Comparison of ENCODE assay signal across 24 cellular contexts in genomic region chr10:22719406-22720042, GRCh38. TPM values are rescaled to one million over a fixed set of nuclear protein-coding genes. Genes with fewer than 3 reads are reported as not detected.
DNase-seq lines count a peak whose midpoint lies in the region; ATAC-seq, FAIRE-seq and TF ChIP-seq lines count a peak whose summit lies in the region.
"Had no signal": no experiment of that assay in that cellular context is flagged by ENCODE, and none has a peak within 500 bp of the region (broad histone marks: within the 10 kb centered on the region; RNA-seq: fewer than 3 reads in every experiment).

No MANE protein-coding gene starts in this region.

- no peaks in the 10 kb centered on the region for H4K20me1 ChIP-seq in H1 (replicated peaks in 1 of 2; ENCODE audit: control insufficient read depth in 1 of 2, insufficient read depth in 2 of 2, low read length in 2 of 2)

- no peak overlapping the region for H4K91ac ChIP-seq in H1 (replicated peaks; ENCODE audit: insufficient read length, low read length)

- H3K27ac ChIP-seq in H1 (ENCODE audit: low read depth, low read length) = no peak overlapping the region
- H3K27ac ChIP-seq: 22Rv1 had no signal

- peaks cover 0 to 3% (median 0%) of the 10 kb centered on the region in 4 experiments; a peak in 2 of 7 replicates for H3K4me1 ChIP-seq in H1 (replicated peaks in 1 of 4; ENCODE audit: control insufficient read depth in 3 of 4, insufficient read depth in 4 of 4, low read length in 3 of 4)
- H3K4me1 ChIP-seq: BE2C had no signal

- no peak overlapping the region for H2BK5ac ChIP-seq in H1 (ENCODE audit: low read depth, low read length)

- TF ChIP-seq POLR2A in H1 (IDR thresholded peaks at IDR 0.05; ENCODE audit: control extremely low read depth in 1 of 2, low read depth in 2 of 2, low read length in 2 of 2) = no peak

- H4K8ac ChIP-seq in H1 (ENCODE audit: extremely low read depth, insufficient read depth, low read length) = no peak overlapping the region

- H2AFZ ChIP-seq in H1 (ENCODE audit: low read length) = peak overlapping the region; percentile 39; the same call in 1 of the 2 replicates

- H2BK20ac ChIP-seq in H1 (ENCODE audit: low read length) = no peak overlapping the region

- no peak overlapping the region for H2AK5ac ChIP-seq in H1 (ENCODE audit: low read depth, low read length)

- no peaks in the 10 kb centered on the region for H3K79me2 ChIP-seq in H1 (ENCODE audit: control insufficient read depth in 1 of 2, insufficient read depth in 2 of 2, low read length in 2 of 2)

- H2BK15ac ChIP-seq in H1 (ENCODE audit: low read length) = no peak overlapping the region; the same call in 1 of the 2 replicates

- peaks cover 32% of the 10 kb centered on the region for H3K4me1 Mint-ChIP-seq in activated naive CD8-positive, alpha-beta T cell treated with anti-CD3 and anti-CD28 coated beads, Interleukin-2, amount 50 U/mL, for 24 hours
- H3K4me1 Mint-ChIP-seq in activated naive CD8-positive, alpha-beta T cell treated with anti-CD3 and anti-CD28 coated beads for 36 hours = peaks cover 32% of the 10 kb centered on the region

- no peak overlapping the region for H3K18ac ChIP-seq in H1 (ENCODE audit: extremely low read depth, low read length)

- no peak for TF ChIP-seq RAD21 in H1 (IDR thresholded peaks at IDR 0.05 in 1 of 2, conservative IDR thresholded peaks at IDR 0.05 in 1 of 2; ENCODE audit: low read depth in 2 of 2, low read length in 2 of 2)

- FAIRE-seq in H1 (lab: Jason Lieb, UNC) = no peak
- FAIRE-seq: GM12892 had no signal

- no peaks in the 10 kb centered on the region for H3K36me3 ChIP-seq in H1 (ENCODE audit: control insufficient read depth in 2 of 4, insufficient read depth in 4 of 4, low read length in 3 of 4)
- H3K36me3 ChIP-seq: BE2C had no signal

- WGBS in H1 (ENCODE audit: extremely low coverage in 1 of 2, insufficient coverage in 1 of 2, insufficient read length in 1 of 2, insufficient replicate concordance in 2 of 2, low coverage in 1 of 2, low lambda C conversion rate in 2 of 2, missing lambda C conversion rate in 1 of 2), 2 experiments = 82% methylated on average over 3 of the region's 3 CpGs; no CpG with 5 or more reads in 1 of the 2 experiments

- no peak overlapping the region for H2BK12ac ChIP-seq in H1 (ENCODE audit: low read depth, low read length)

- CTCF ChIA-PET in H1 (lab: Charles Lee; ENCODE audit: partially characterized antibody) = interaction anchor here (1.2 to 1.6 kb wide), 2 partner anchors 10 to 89 kb away, joined by 3 to 5 read pairs; no protein-coding TSS in a partner anchor

- H3K27ac Mint-ChIP-seq in activated naive CD8-positive, alpha-beta T cell treated with anti-CD3 and anti-CD28 coated beads, Interleukin-2, amount 50 U/mL, for 24 hours = peak overlapping the region; percentile 39
- no peak overlapping the region for H3K27ac Mint-ChIP-seq in activated naive CD8-positive, alpha-beta T cell treated with anti-CD3 and anti-CD28 coated beads for 36 hours
- H3K27ac Mint-ChIP-seq: CD14-positive monocyte had no signal

- H3K56ac ChIP-seq in H1 (replicated peaks; ENCODE audit: insufficient read length, low read depth, low read length) = no peak overlapping the region

- no peaks in the 10 kb centered on the region for H3K9me3 ChIP-seq in H1 (ENCODE audit: insufficient read depth in 2 of 2, low read depth in 1 of 2, low read length in 1 of 2)
- H3K9me3 ChIP-seq: BE2C had no signal

- no peak overlapping the region for H3K4me3 ChIP-seq in H1 (ENCODE audit: extremely low read depth in 1 of 4, insufficient read depth in 2 of 4, low read depth in 3 of 4, low read length in 4 of 4)

- H4K5ac ChIP-seq in H1 (ENCODE audit: insufficient read length, low read depth, low read length) = no peak overlapping the region

- peaks cover 0 to 9% (median 7%) of the 10 kb centered on the region in 4 experiments; a peak in 5 of 7 replicates for H3K27me3 ChIP-seq in H1 (replicated peaks in 1 of 4; ENCODE audit: control insufficient read depth in 3 of 4, extremely low read depth in 1 of 4, insufficient read depth in 3 of 4, low read length in 3 of 4)
- H3K27me3 ChIP-seq: BE2C had no signal

- H3K4me3 Mint-ChIP-seq in activated naive CD8-positive, alpha-beta T cell treated with anti-CD3 and anti-CD28 coated beads, Interleukin-2, amount 50 U/mL, for 24 hours = no peak overlapping the region
- H3K4me3 Mint-ChIP-seq in activated naive CD8-positive, alpha-beta T cell treated with anti-CD3 and anti-CD28 coated beads for 36 hours = no peak overlapping the region
- H3K4me3 Mint-ChIP-seq: CD14-positive monocyte; CD8-positive, alpha-beta memory T cell had no signal

- no peaks in the 10 kb centered on the region for H3K27me3 Mint-ChIP-seq in activated naive CD8-positive, alpha-beta T cell treated with anti-CD3 and anti-CD28 coated beads, Interleukin-2, amount 50 U/mL, for 24 hours
- H3K27me3 Mint-ChIP-seq in activated naive CD8-positive, alpha-beta T cell treated with anti-CD3 and anti-CD28 coated beads for 36 hours = no peaks in the 10 kb centered on the region

- H3K14ac ChIP-seq in H1 (ENCODE audit: insufficient read length) = no peak overlapping the region

- H3K79me1 ChIP-seq in H1 (ENCODE audit: low read depth, low read length) = no peaks in the 10 kb centered on the region; the same call in 1 of the 2 replicates

- no peaks in the 10 kb centered on the region for H3K9me3 Mint-ChIP-seq in activated naive CD8-positive, alpha-beta T cell treated with anti-CD3 and anti-CD28 coated beads, Interleukin-2, amount 50 U/mL, for 24 hours
- H3K9me3 Mint-ChIP-seq in activated naive CD8-positive, alpha-beta T cell treated with anti-CD3 and anti-CD28 coated beads for 36 hours = no peaks in the 10 kb centered on the region
- H3K9me3 Mint-ChIP-seq: CD14-positive monocyte; CD8-positive, alpha-beta memory T cell had no signal

- no peaks in the 10 kb centered on the region for H3K36me3 Mint-ChIP-seq in activated naive CD8-positive, alpha-beta T cell treated with anti-CD3 and anti-CD28 coated beads, Interleukin-2, amount 50 U/mL, for 24 hours (ENCODE audit: low read depth)
- H3K36me3 Mint-ChIP-seq in activated naive CD8-positive, alpha-beta T cell treated with anti-CD3 and anti-CD28 coated beads for 36 hours = no peaks in the 10 kb centered on the region
- H3K36me3 Mint-ChIP-seq: CD14-positive monocyte had no signal

- no peak overlapping the region for H3K9ac ChIP-seq in H1 (replicated peaks in 1 of 4; ENCODE audit: extremely low read depth in 1 of 4, low read depth in 3 of 4, low read length in 3 of 4)

- no peak for TF ChIP-seq CTCF in H1 (IDR thresholded peaks at IDR 0.05; ENCODE audit: control extremely low read depth in 1 of 3, insufficient read depth in 1 of 3, low read depth in 1 of 3, low read length in 3 of 3)

- H3K23ac ChIP-seq in H1 (ENCODE audit: insufficient read length) = no peak overlapping the region

- no peak overlapping the region for H2BK120ac ChIP-seq in H1 (replicated peaks; ENCODE audit: low read depth, low read length)

- no peak overlapping the region for H3K4me2 ChIP-seq in H1 (ENCODE audit: insufficient read depth in 1 of 2, low read depth in 2 of 2, low read length in 2 of 2)

- no peaks in the 10 kb centered on the region; the same call in 1 of the 2 replicates for H3K23me2 ChIP-seq in H1 (ENCODE audit: low read depth, low read length)

- ATAC-seq in activated naive CD8-positive, alpha-beta T cell treated with anti-CD3 and anti-CD28 coated beads, Interleukin-2, amount 50 U/mL, for 24 hours = no peak
- ATAC-seq: SK-N-SH treated with all-trans-retinoic acid at 6 μM for 48 hours had no signal

- H3K4ac ChIP-seq in H1 (replicated peaks; ENCODE audit: insufficient read length, low read depth, low read length) = no peak overlapping the region

- peak; percentile 25 for DNase-seq in DMS 273 (lab: John Stamatoyannopoulos, UW; ENCODE audit: unreplicated experiment)
- DNase-seq in DMS 273 treated with DMSO at 0.1 percent for 48 hours (lab: John Stamatoyannopoulos, UW) = no peak
- DNase-seq in activated naive CD8-positive, alpha-beta T cell treated with anti-CD3 and anti-CD28 coated beads, Interleukin-2, amount 50 U/mL, for 24 hours = no peak
- DNase-seq in activated naive CD8-positive, alpha-beta T cell treated with anti-CD3 and anti-CD28 coated beads for 36 hours = no peak
- no peak for DNase-seq in H1 (ENCODE audit: low read depth in 1 of 2, low spot score in 2 of 2)
- no peak for DNase-seq in SKM-1 (lab: John Stamatoyannopoulos, UW; ENCODE audit: unreplicated experiment)
- no peak for DNase-seq in SIG-M5 (lab: John Stamatoyannopoulos, UW)
- DNase-seq in KG1 (lab: John Stamatoyannopoulos, UW) = no peak
- DNase-seq: ACHN; BE2C; CD8-positive, alpha-beta memory T cell; DMS153; DND-41; H7; NCI-H1105; NCI-H1436 treated with DMSO at 0.1 percent for 48 hours; NCI-H187 treated with DMSO at 0.1 percent for 48 hours; NCI-H446; NCI-H524 treated with DMSO at 0.1 percent for 48 hours; NCI-H82 had no signal

- POLR2A ChIA-PET in H1 (lab: Charles Lee; ENCODE audit: partially characterized antibody) = interaction anchor here (1.0 kb wide), 1 partner anchor 28 kb away, joined by 3 read pairs; no protein-coding TSS in a partner anchor

- no peak for TF ChIP-seq EP300 in H1 (IDR thresholded peaks at IDR 0.05; ENCODE audit: borderline replicate concordance in 1 of 2, low read depth in 2 of 2, low read length in 2 of 2)

TF ChIP-seq in H1, 55 proteins besides CTCF, POLR2A, EP300 and RAD21 (continues in another document):
- TF ChIP-seq BCL11A (IDR thresholded peaks at IDR 0.05; ENCODE audit: low read depth in 2 of 2, low read length in 2 of 2) (no peak), TCF12 (IDR thresholded peaks at IDR 0.05; ENCODE audit: low read depth, low read length) (no peak), ZNF274 (IDR thresholded peaks at IDR 0.05; ENCODE audit: borderline replicate concordance, extremely low read depth, low read length) (no peak), SP4 (IDR thresholded peaks at IDR 0.05; ENCODE audit: low read length) (no peak), NRF1 (IDR thresholded peaks at IDR 0.05; ENCODE audit: low read depth, low read length) (no peak), FOSL1 (IDR thresholded peaks at IDR 0.05; ENCODE audit: insufficient read depth, low read depth, low read length) (no peak), KDM5A (IDR thresholded peaks at IDR 0.05; ENCODE audit: low read length) (no peak)

RNA-seq across cellular contexts. Expression of gene PIP4K2A, which starts 5.1 kb away (rescaled TPM):
- total RNA-seq in activated naive CD8-positive, alpha-beta T cell treated with anti-CD3 and anti-CD28 coated beads for 36 hours = 100 to 1,000 TPM; 111 to 118 TPM
- 57.1 and 60.9 TPM in 2 replicates for total RNA-seq in H1 (2021; fragmentation: NEBNext Ultra II Directional; extraction: Animal tissue kit (Norgen Biotek cat#: 25700))
- polyA plus RNA-seq in H1 (2011; rRNA removed) = 11.3 and 19.0 TPM in 2 replicates
- polyA plus RNA-seq in H1 (2011; cell fraction: cytosol; rRNA removed) = 15.7 TPM
- 6.1 TPM for polyA plus RNA-seq in H1 (2011; cell fraction: nucleus; rRNA removed)
- polyA plus RNA-seq in H1 (2012, experiment 1 of 2) = 23.3 to 36.7 TPM (median 27.5 TPM) in 4 replicates
- polyA plus RNA-seq in H1 (2012, experiment 2 of 2) = 13.8 TPM
- 19.9 TPM for polyA plus RNA-seq in H1 (2013, experiment 1 of 2)
- polyA plus RNA-seq in H1 (2013, experiment 2 of 2) = 21.7 TPM
- polyA minus RNA-seq in H1 (2011; rRNA and poly(A)+ RNA removed) = 28.9 and 34.6 TPM in 2 replicates
- 22.9 TPM for polyA minus RNA-seq in H1 (2011; cell fraction: cytosol; rRNA and poly(A)+ RNA removed)
- 29.0 TPM for polyA minus RNA-seq in H1 (2011; cell fraction: nucleus; rRNA and poly(A)+ RNA removed)
